In the genomic region with DNA sequence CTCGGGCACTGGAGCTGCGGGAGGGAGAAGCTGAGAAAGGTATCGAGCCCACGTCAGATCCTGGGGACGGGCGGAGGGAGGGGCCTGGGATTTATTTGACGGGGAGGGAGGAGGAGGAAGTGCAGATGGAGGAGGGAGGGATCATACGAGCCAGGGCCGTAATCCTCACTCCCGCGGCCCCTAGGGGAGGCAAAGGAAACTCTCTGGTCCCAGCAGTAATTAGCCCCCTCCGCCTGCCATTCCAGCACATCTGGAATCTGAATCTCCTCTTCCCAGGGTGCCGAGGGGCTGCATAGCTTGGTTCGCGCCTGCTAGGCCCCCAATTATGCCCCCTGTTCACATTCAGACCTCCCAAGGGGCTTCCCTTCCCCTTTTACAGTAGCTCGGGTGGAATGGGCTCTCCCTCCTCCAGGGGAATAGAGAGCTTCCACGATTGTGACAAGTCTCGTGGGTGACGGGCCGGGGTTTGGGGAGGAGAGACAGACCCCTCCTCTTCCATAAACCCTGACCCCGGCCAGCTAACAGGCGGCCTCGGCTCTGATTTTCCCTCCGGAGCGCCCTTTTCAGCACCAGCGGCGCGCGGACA, we compare ENCODE assay signal across 8 cellular contexts. TPM values are rescaled to one million over a fixed set of nuclear protein-coding genes. Genes with fewer than 3 reads are reported as not detected.
A peak's percentile ranks its signal among the peaks of the same experiment; 100 is the strongest.
DNase-seq lines count a peak whose midpoint lies in the region; ATAC-seq and TF ChIP-seq lines count a peak whose summit lies in the region.

TSS of gene SEZ6L2 (minus strand) at position 35 of the 586 bp plus-strand sequence. CDS start 531 bp downstream, outside the sequence.

- H3K9me3 ChIP-seq in right lobe of liver = no peaks in the 10 kb centered on the region

- TF ChIP-seq POLR2A in right lobe of liver (IDR thresholded peaks at IDR 0.05) = no peak

- H3K27me3 ChIP-seq in right lobe of liver = no peaks in the 10 kb centered on the region

- H3K27ac ChIP-seq in right lobe of liver = no peak within 1 kb of the TSS

- WGBS in right lobe of liver (ENCODE audit: insufficient coverage, low coverage, low lambda C conversion rate, missing lambda C conversion rate) = 2% methylated on average over 27 of the region's 29 CpGs

- intact Hi-C loops in right lobe of liver (cut with DNase I) = no loop called here

- H3K4me1 ChIP-seq in right lobe of liver = no peaks in the 10 kb centered on the region

- peak within 1 kb of the TSS; percentile 51 to 57 (median 56) for H3K4me3 ChIP-seq in right lobe of liver

- TF ChIP-seq CTCF in right lobe of liver (IDR thresholded peaks at IDR 0.05) = no peak

- H3K36me3 ChIP-seq in right lobe of liver = no peaks in the 10 kb centered on the region

- peak in 2 of 3 experiments; percentile 72 to 85 for DNase-seq in activated CD8-positive, alpha-beta memory T cell treated with anti-CD3 and anti-CD28 coated beads for 48 hours (ENCODE audit: low read depth in 2 of 3, low spot score in 2 of 3)
- DNase-seq in activated CD8-positive, alpha-beta memory T cell treated with anti-CD3 and anti-CD28 coated beads, Interleukin-2, amount 50 U/mL, for 4 hours = no peak
- DNase-seq in NCI-H128 (lab: John Stamatoyannopoulos, UW; ENCODE audit: unreplicated experiment) = peak; percentile 51
- DNase-seq in SW 1271 (lab: John Stamatoyannopoulos, UW) = peak; percentile 87 to 96
- DNase-seq in dermis microvascular lymphatic vessel endothelial cell (ENCODE audit: low read depth in 2 of 2) = peak; percentile 65 to 80
- peak in 1 of 3 donors; percentile 34 for DNase-seq in right lobe of liver
- peak; percentile 65 to 77 for DNase-seq in stimulated activated CD4-positive, alpha-beta T cell treated with anti-CD3 and anti-CD28 coated beads, Interleukin-4, amount 100 ng/mL, for 48 hours (ENCODE audit: low read depth in 2 of 2)

- peak in 2 of 4 donors; percentile 23 to 35 for ATAC-seq in right lobe of liver
- ATAC-seq in GM18517 (IDR thresholded peaks at IDR 0.05; ENCODE audit: unreplicated experiment) = no peak

RNA-seq across cellular contexts. Expression of gene SEZ6L2, which starts in this region (rescaled TPM):
- 0.26 and 2.5 TPM in 2 replicates for total RNA-seq in dermis microvascular lymphatic vessel endothelial cell
- under 1 TPM; 0.15 to 0.56 (median 0.32) TPM for total RNA-seq in right lobe of liver
